10 cellular contexts compared by ENCODE assay signal in genomic region chr7:48097511-48098231, GRCh38. TPM values are rescaled to one million over a fixed set of nuclear protein-coding genes. Genes with fewer than 3 reads are reported as not detected.
A peak's percentile ranks its signal among the peaks of the same experiment; 100 is the strongest.
DNase-seq lines count a peak whose midpoint lies in the region; ATAC-seq and TF ChIP-seq lines count a peak whose summit lies in the region.
"Had no signal": no experiment of that assay in that cellular context is flagged by ENCODE, and none has a peak within 500 bp of the region (broad histone marks: within the 10 kb centered on the region; RNA-seq: fewer than 3 reads in every experiment).

No MANE protein-coding gene starts in this region.

- H3K9me3 Mint-ChIP-seq in stimulated activated naive CD8-positive, alpha-beta T cell treated with anti-CD3 and anti-CD28 coated beads, Interleukin-15, amount 100 ng/mL, for 72 hours, result no peaks in the 10 kb centered on the region

- H3K9ac ChIP-seq in Karpas-422 (ENCODE audit: low read length) (no peak overlapping the region), MM.1S (ENCODE audit: low read length) (no peak overlapping the region)

- H3K9me3 ChIP-seq in T-helper 17 cell (ENCODE audit: control insufficient read depth, low read length, poor library complexity, severe bottlenecking) (no peaks in the 10 kb centered on the region), Karpas-422 (ENCODE audit: low read length) (no peaks in the 10 kb centered on the region), MM.1S (replicated peaks; ENCODE audit: insufficient read depth, low read length) (no peaks in the 10 kb centered on the region)

- peaks cover 60% of the 10 kb centered on the region for H3K4me1 Mint-ChIP-seq in T-helper 17 cell
- H3K4me1 Mint-ChIP-seq in stimulated activated naive CD8-positive, alpha-beta T cell treated with anti-CD3 and anti-CD28 coated beads, Interleukin-15, amount 100 ng/mL, for 72 hours, result peaks cover 67% of the 10 kb centered on the region

- H3K36me3 ChIP-seq in Karpas-422 (ENCODE audit: insufficient read depth, low read length), result no peaks in the 10 kb centered on the region
- H3K36me3 ChIP-seq in MM.1S (replicated peaks; ENCODE audit: insufficient read depth, low read length), result no peaks in the 10 kb centered on the region

- peak overlapping the region; percentile 95 for H3K27ac Mint-ChIP-seq in T-helper 17 cell
- H3K27ac Mint-ChIP-seq in stimulated activated naive CD8-positive, alpha-beta T cell treated with anti-CD3 and anti-CD28 coated beads, Interleukin-15, amount 100 ng/mL, for 72 hours, result peak overlapping the region; percentile 72 to 91

- H3F3A ChIP-seq in MM.1S (ENCODE audit: insufficient read depth, low read length), result no peaks in the 10 kb centered on the region

- no peaks in the 10 kb centered on the region for H3K27me3 ChIP-seq in Karpas-422 (ENCODE audit: low read length)
- H3K27me3 ChIP-seq in MM.1S (replicated peaks; ENCODE audit: insufficient read depth, low read length), result no peaks in the 10 kb centered on the region

- H3K4me3 Mint-ChIP-seq in T-helper 17 cell, result peak overlapping the region; percentile 75
- H3K4me3 Mint-ChIP-seq in stimulated activated naive CD8-positive, alpha-beta T cell treated with anti-CD3 and anti-CD28 coated beads, Interleukin-15, amount 100 ng/mL, for 72 hours, result peak overlapping the region; percentile 43 to 60

- H3K36me3 Mint-ChIP-seq in T-helper 17 cell (ENCODE audit: low read depth), result peaks cover 18% of the 10 kb centered on the region

- H4K20me1 ChIP-seq in Karpas-422 (ENCODE audit: insufficient read depth, low read depth, low read length) (no peaks in the 10 kb centered on the region), MM.1S (ENCODE audit: insufficient read depth, low read length) (no peaks in the 10 kb centered on the region)

- H3K4me1 ChIP-seq in Karpas-422 (ENCODE audit: low read length) (no peaks in the 10 kb centered on the region), MM.1S (ENCODE audit: low read length) (no peaks in the 10 kb centered on the region)

- no peak overlapping the region for H3K4me2 ChIP-seq in Karpas-422 (ENCODE audit: low read depth, low read length, poor library complexity, severe bottlenecking)
- H3K4me2 ChIP-seq in MM.1S (ENCODE audit: low read depth, low read length), result no peak overlapping the region

- no peak for TF ChIP-seq CTCF in MM.1S (IDR thresholded peaks at IDR 0.05; ENCODE audit: low read length)

- H3K4me3 ChIP-seq in Karpas-422 (ENCODE audit: low read length) (no peak overlapping the region), MM.1S (ENCODE audit: low read length) (no peak overlapping the region)

- peak; percentile 26 for DNase-seq in activated CD8-positive, alpha-beta memory T cell treated with anti-CD3 and anti-CD28 coated beads, Interleukin-2, amount 50 U/mL, for 4 hours
- DNase-seq in activated CD8-positive, alpha-beta memory T cell treated with anti-CD3 and anti-CD28 coated beads, Interleukin-2, amount 50 U/mL, for 48 hours, result no peak
- DNase-seq in T-helper 17 cell, result no peak
- DNase-seq in epithelial cell of prostate (ENCODE audit: low read depth, low spot score), result no peak
- DNase-seq in stimulated activated naive CD8-positive, alpha-beta T cell treated with anti-CD3 and anti-CD28 coated beads, Interleukin-15, amount 100 ng/mL, for 72 hours, result peak in 1 of 2 donors; percentile 14
- DNase-seq in Karpas-422, result no peak
- no peak for DNase-seq in MM.1S
- DNase-seq: activated CD4-positive, CD25-positive, alpha-beta regulatory T cell treated with anti-CD3 and anti-CD28 coated beads, Interleukin-2, amount 50 U/mL, for 72 hours; NCI-H1694 had no signal

- H3K9me2 ChIP-seq in Karpas-422 (replicated peaks; ENCODE audit: insufficient read depth, low read length) (no peaks in the 10 kb centered on the region), MM.1S (replicated peaks; ENCODE audit: insufficient read depth, low read length) (no peaks in the 10 kb centered on the region)

- H2AFZ ChIP-seq in Karpas-422 (ENCODE audit: low read length) (no peak overlapping the region), MM.1S (ENCODE audit: low read length) (no peak overlapping the region)

- H3K79me2 ChIP-seq in Karpas-422 (ENCODE audit: low read length) (no peaks in the 10 kb centered on the region), MM.1S (ENCODE audit: low read length) (no peaks in the 10 kb centered on the region)

- H3K27ac ChIP-seq in epithelial cell of prostate (peak overlapping the region; percentile 100), Karpas-422 (ENCODE audit: low read length) (no peak overlapping the region), MM.1S (ENCODE audit: low read length) (no peak overlapping the region)

- peak; percentile 57 for ATAC-seq in T-helper 17 cell
- peak; percentile 68 for ATAC-seq in stimulated activated naive CD8-positive, alpha-beta T cell treated with anti-CD3 and anti-CD28 coated beads, Interleukin-15, amount 100 ng/mL, for 72 hours
- no peak for ATAC-seq in GM21367 (IDR thresholded peaks at IDR 0.05; ENCODE audit: unreplicated experiment)

- H3K27me3 Mint-ChIP-seq in T-helper 17 cell, result no peaks in the 10 kb centered on the region
- H3K27me3 Mint-ChIP-seq in stimulated activated naive CD8-positive, alpha-beta T cell treated with anti-CD3 and anti-CD28 coated beads, Interleukin-15, amount 100 ng/mL, for 72 hours, result no peaks in the 10 kb centered on the region

RNA-seq across cellular contexts. Expression of gene UPP1, which starts 8.6 kb away (rescaled TPM):
- 10 to 100 TPM; 72.1 to 84.6 TPM for total RNA-seq in T-helper 17 cell
- 2.0 and 14.5 TPM in 2 replicates for total RNA-seq in Karpas-422 (2014; rRNA removed; shearing (Covaris generic); ENCODE audit: low replicate concordance)
